Comparison of ENCODE assay signal across 8 cellular contexts in genomic region chr4:39365931-39366771, GRCh38. TPM values are rescaled to one million over a fixed set of nuclear protein-coding genes. Genes with fewer than 3 reads are reported as not detected.
A peak's percentile ranks its signal among the peaks of the same experiment; 100 is the strongest.
DNase-seq lines count a peak whose midpoint lies in the region; ATAC-seq and TF ChIP-seq lines count a peak whose summit lies in the region.

A gene with protein sequence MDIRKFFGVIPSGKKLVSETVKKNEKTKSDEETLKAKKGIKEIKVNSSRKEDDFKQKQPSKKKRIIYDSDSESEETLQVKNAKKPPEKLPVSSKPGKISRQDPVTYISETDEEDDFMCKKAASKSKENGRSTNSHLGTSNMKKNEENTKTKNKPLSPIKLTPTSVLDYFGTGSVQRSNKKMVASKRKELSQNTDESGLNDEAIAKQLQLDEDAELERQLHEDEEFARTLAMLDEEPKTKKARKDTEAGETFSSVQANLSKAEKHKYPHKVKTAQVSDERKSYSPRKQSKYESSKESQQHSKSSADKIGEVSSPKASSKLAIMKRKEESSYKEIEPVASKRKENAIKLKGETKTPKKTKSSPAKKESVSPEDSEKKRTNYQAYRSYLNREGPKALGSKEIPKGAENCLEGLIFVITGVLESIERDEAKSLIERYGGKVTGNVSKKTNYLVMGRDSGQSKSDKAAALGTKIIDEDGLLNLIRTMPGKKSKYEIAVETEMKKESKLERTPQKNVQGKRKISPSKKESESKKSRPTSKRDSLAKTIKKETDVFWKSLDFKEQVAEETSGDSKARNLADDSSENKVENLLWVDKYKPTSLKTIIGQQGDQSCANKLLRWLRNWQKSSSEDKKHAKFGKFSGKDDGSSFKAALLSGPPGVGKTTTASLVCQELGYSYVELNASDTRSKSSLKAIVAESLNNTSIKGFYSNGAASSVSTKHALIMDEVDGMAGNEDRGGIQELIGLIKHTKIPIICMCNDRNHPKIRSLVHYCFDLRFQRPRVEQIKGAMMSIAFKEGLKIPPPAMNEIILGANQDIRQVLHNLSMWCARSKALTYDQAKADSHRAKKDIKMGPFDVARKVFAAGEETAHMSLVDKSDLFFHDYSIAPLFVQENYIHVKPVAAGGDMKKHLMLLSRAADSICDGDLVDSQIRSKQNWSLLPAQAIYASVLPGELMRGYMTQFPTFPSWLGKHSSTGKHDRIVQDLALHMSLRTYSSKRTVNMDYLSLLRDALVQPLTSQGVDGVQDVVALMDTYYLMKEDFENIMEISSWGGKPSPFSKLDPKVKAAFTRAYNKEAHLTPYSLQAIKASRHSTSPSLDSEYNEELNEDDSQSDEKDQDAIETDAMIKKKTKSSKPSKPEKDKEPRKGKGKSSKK (minus strand): TSS chr4:39366362. CDS start chr4:39366241, 121 bp downstream.

- H3K27ac Mint-ChIP-seq in dendritic cell treated with granulocyte-macrophage colony-stimulating factor and Interleukin-4, amounts not matched to agents 40 ng/mL and 50 ng/mL, for 4 days, result peak within 1 kb of the TSS; percentile 96

- no peaks in the 10 kb centered on the region for H3K27me3 ChIP-seq in left lung

- H3K27me3 Mint-ChIP-seq in dendritic cell treated with granulocyte-macrophage colony-stimulating factor and Interleukin-4, amounts not matched to agents 40 ng/mL and 50 ng/mL, for 4 days, result no peaks in the 10 kb centered on the region

- peaks cover 0 to 3% of the 10 kb centered on the region in 2 donors for H3K9me3 ChIP-seq in left lung

- no peak for TF ChIP-seq CTCF in AG09309 (IDR thresholded peaks at IDR 0.05; ENCODE audit: control insufficient read depth, insufficient read depth, low read depth, low read length, missing control alignments)
- no peak for TF ChIP-seq CTCF in left lung (IDR thresholded peaks at IDR 0.05)

- intact Hi-C loops in dendritic cell treated with granulocyte-macrophage colony-stimulating factor and Interleukin-4, amounts not matched to agents 40 ng/mL and 50 ng/mL, for 4 days (cut with micrococcal nuclease), result loop anchor here (2.0 kb wide), 1 partner anchor 93 kb away; the partner anchor contains the start of genes LIAS and RPL9
- intact Hi-C loops in left lung (cut with DNase I), result no loop called here

- peaks cover 4 to 32% of the 10 kb centered on the region in 2 donors for H3K4me1 ChIP-seq in left lung

- H3K4me3 ChIP-seq in AG09309 (ENCODE audit: control insufficient read depth, low read depth, low read length), result peak within 1 kb of the TSS; percentile 100
- H3K4me3 ChIP-seq in left lung, result peak within 1 kb of the TSS; percentile 93 to 97

- DNase-seq in AG09309 (ENCODE audit: low read depth) (peak; percentile 47), NCI-H748 (lab: John Stamatoyannopoulos, UW; ENCODE audit: unreplicated experiment) (peak; percentile 91), left lung (peak; percentile 93 to 98)
- peak; percentile 96 for DNase-seq in activated CD4-positive, alpha-beta T cell treated with anti-CD3 and anti-CD28 coated beads, Interleukin-2, amount 50 U/mL, for 1 hour
- DNase-seq in stimulated activated CD4-positive, alpha-beta T cell treated with anti-CD3 and anti-CD28 coated beads, Interleukin-2, amount 100 ng/mL, for 4 hours (ENCODE audit: low read depth), result peak; percentile 91

- peaks cover 10% of the 10 kb centered on the region for H3K9me3 Mint-ChIP-seq in dendritic cell treated with granulocyte-macrophage colony-stimulating factor and Interleukin-4, amounts not matched to agents 40 ng/mL and 50 ng/mL, for 4 days

- H3K27ac ChIP-seq in left lung, result peak within 1 kb of the TSS; percentile 86 to 87

- peak; percentile 91 for ATAC-seq in GM19035 (IDR thresholded peaks at IDR 0.05; ENCODE audit: unreplicated experiment)
- ATAC-seq in HG03439 (IDR thresholded peaks at IDR 0.05; ENCODE audit: unreplicated experiment), result peak; percentile 73
- ATAC-seq in left lung, result peak; percentile 97

- H3K4me1 Mint-ChIP-seq in dendritic cell treated with granulocyte-macrophage colony-stimulating factor and Interleukin-4, amounts not matched to agents 40 ng/mL and 50 ng/mL, for 4 days (ENCODE audit: low read depth), result peaks cover 21% of the 10 kb centered on the region

- peaks cover 15% of the 10 kb centered on the region for H3K36me3 Mint-ChIP-seq in dendritic cell treated with granulocyte-macrophage colony-stimulating factor and Interleukin-4, amounts not matched to agents 40 ng/mL and 50 ng/mL, for 4 days (ENCODE audit: low read depth)

- no peaks in the 10 kb centered on the region for H3K36me3 ChIP-seq in left lung

- peak within 1 kb of the TSS; percentile 95 for H3K4me3 Mint-ChIP-seq in dendritic cell treated with granulocyte-macrophage colony-stimulating factor and Interleukin-4, amounts not matched to agents 40 ng/mL and 50 ng/mL, for 4 days

RNA-seq across cellular contexts. Expression of the gene that starts here (rescaled TPM):
- total RNA-seq in left lung, result 10 to 100 TPM; 40.8 to 50.4 TPM

Comparison
In these comparisons a context has a peak if more than half of its experiments do, and no peak if none do; other contexts are left out.
1. Peak in every context shown above with its lines: DNase-seq, ATAC-seq, H3K4me3 ChIP-seq and H3K27ac ChIP-seq.